27 cellular contexts compared by ENCODE assay signal in the genomic region with DNA sequence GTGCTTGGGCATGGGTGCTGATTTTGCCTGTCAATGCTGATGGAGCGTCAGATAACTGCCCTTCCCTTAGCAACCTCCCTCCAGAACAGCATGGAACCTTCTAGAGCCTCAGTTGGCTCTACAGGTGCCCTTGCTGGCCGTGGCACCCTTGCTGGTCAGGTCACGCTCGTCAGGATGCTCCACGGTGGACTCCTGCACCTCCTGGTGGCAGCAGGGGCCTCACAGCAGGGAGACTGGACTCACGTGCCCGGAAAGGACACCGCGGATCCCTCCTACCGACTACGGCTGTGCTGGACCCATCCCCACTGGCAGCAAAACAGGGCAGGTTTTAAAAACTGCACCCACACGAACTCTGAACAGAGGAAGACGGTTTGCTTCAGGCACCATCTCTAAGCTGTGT.
DNase-seq lines count a peak whose midpoint lies in the region; FAIRE-seq and TF ChIP-seq lines count a peak whose summit lies in the region.
"Had no signal": no experiment of that assay in that cellular context is flagged by ENCODE, and none has a peak within 500 bp of the region (broad histone marks: within the 10 kb centered on the region; RNA-seq: fewer than 3 reads in every experiment).

No MANE protein-coding gene starts in this region.

- no peak overlapping the region for H2AFZ ChIP-seq in neuronal stem cell (ENCODE audit: low read length)
- H2AFZ ChIP-seq: GM23248, hepatocyte had no signal

- no peak overlapping the region for H3K27ac ChIP-seq in neuronal stem cell (replicated peaks; ENCODE audit: low read length)
- H3K27ac ChIP-seq: ascending aorta, gastrocnemius medialis, GM23248, hepatocyte, left ventricle myocardium inferior had no signal

- H4K8ac ChIP-seq in neuronal stem cell (ENCODE audit: low read depth, low read length), result no peak overlapping the region

- POLR2A ChIA-PET in BJ (lab: Charles Lee), result no interaction called here

- H3K4me2 ChIP-seq in neuronal stem cell (ENCODE audit: insufficient read depth, low read length, poor library complexity, severe bottlenecking), result no peak overlapping the region
- H3K4me2 ChIP-seq: hepatocyte had no signal

- H3K9ac ChIP-seq in neuronal stem cell (ENCODE audit: low read depth, low read length, poor library complexity), result no peak overlapping the region
- H3K9ac ChIP-seq: GM23248 had no signal

- peak overlapping the region; percentile 23 for H2AK5ac ChIP-seq in neuronal stem cell (ENCODE audit: low read depth, low read length)

- H3K23ac ChIP-seq in neuronal stem cell (ENCODE audit: low read depth, low read length, poor library complexity), result no peak overlapping the region

- no peak for DNase-seq in BJ (ENCODE audit: low read depth)
- peak; percentile 56 for DNase-seq in HuH-7 (ENCODE audit: low spot score)
- no peak for DNase-seq in bronchial epithelial cell (ENCODE audit: low read depth)
- DNase-seq in neuronal stem cell (ENCODE audit: low spot score), result no peak
- no peak for DNase-seq in central memory CD4-positive, alpha-beta T cell
- no peak for DNase-seq in kidney tubule cell (ENCODE audit: low spot score)
- DNase-seq in NCI-H2171 treated with DMSO at 0.1 percent for 48 hours (lab: John Stamatoyannopoulos, UW), result no peak
- DNase-seq: activated CD4-positive, alpha-beta T cell treated with anti-CD3 and anti-CD28 coated beads, Interleukin-2, amount 50 U/mL, for 48 hours; activated CD8-positive, alpha-beta memory T cell treated with anti-CD3 and anti-CD28 coated beads, Interleukin-2, amount 50 U/mL, for 4 hours; CD4-positive, alpha-beta memory T cell; DMS153; effector CD8-positive, alpha-beta T cell; gastrocnemius medialis; GM23248; left ventricle myocardium inferior; midbrain; naive thymus-derived CD8-positive, alpha-beta T cell; NCI-H1105; NCI-H2029 treated with DMSO at 0.1 percent for 48 hours; NCI-H226; NCI-H748 treated with DMSO at 0.1 percent for 48 hours; retina; stimulated activated CD4-positive, alpha-beta T cell treated with anti-CD3 and anti-CD28 coated beads, Interleukin-4, amount 100 ng/mL, for 24 hours; stimulated activated naive B cell treated with anti-CD40 and anti-IgM and Interleukin-4, amounts not matched to agents 10 μg/mL and 1 μg/mL and 100 μg/mL, for 72 hours had no signal

- CTCF ChIA-PET in BJ (lab: Yijun Ruan, JAX), result no interaction called here

- no peaks in the 10 kb centered on the region for H3K4me1 ChIP-seq in neuronal stem cell (ENCODE audit: control insufficient read depth in 2 of 2, insufficient read depth in 1 of 2, low read depth in 1 of 2, low read length in 2 of 2)
- H3K4me1 ChIP-seq: ascending aorta, gastrocnemius medialis, left ventricle myocardium inferior had no signal

- H3K4ac ChIP-seq in neuronal stem cell (ENCODE audit: low read length), result no peak overlapping the region

- peaks cover 0 to 2% of the 10 kb centered on the region in 2 donors for H3K9me3 ChIP-seq in neuronal stem cell (replicated peaks in 1 of 2; ENCODE audit: control insufficient read depth in 2 of 2, insufficient read depth in 1 of 2, low read depth in 1 of 2, low read length in 2 of 2)
- H3K9me3 ChIP-seq: ascending aorta, gastrocnemius medialis, left ventricle myocardium inferior had no signal

- no peaks in the 10 kb centered on the region for H3K79me1 ChIP-seq in neuronal stem cell (ENCODE audit: low read depth, low read length)

- H3K4me3 ChIP-seq in BJ (ENCODE audit: low read depth, low read length), result no peak overlapping the region
- no peak overlapping the region for H3K4me3 ChIP-seq in bronchial epithelial cell (ENCODE audit: low read depth, low read length)
- peak overlapping the region in 1 of 2 donors; percentile 40 for H3K4me3 ChIP-seq in neuronal stem cell (ENCODE audit: low read length in 2 of 2)
- H3K4me3 ChIP-seq: ascending aorta, gastrocnemius medialis, GM23248, hepatocyte, left ventricle myocardium inferior had no signal

- no peak overlapping the region for H3K14ac ChIP-seq in neuronal stem cell (ENCODE audit: low read length)

- H2BK5ac ChIP-seq in neuronal stem cell (ENCODE audit: low read length), result no peak overlapping the region

- H2BK15ac ChIP-seq in neuronal stem cell (ENCODE audit: low read length), result no peak overlapping the region

- no peak overlapping the region for H3K18ac ChIP-seq in neuronal stem cell (ENCODE audit: low read length)

- H2BK12ac ChIP-seq in neuronal stem cell (ENCODE audit: low read length), result no peak overlapping the region

- no peaks in the 10 kb centered on the region for H3K36me3 ChIP-seq in BJ (ENCODE audit: control insufficient read depth, insufficient read depth, low read length)
- no peaks in the 10 kb centered on the region for H3K36me3 ChIP-seq in bronchial epithelial cell (ENCODE audit: control insufficient read depth, insufficient read depth, low read length)
- H3K36me3 ChIP-seq in neuronal stem cell (replicated peaks in 1 of 2; ENCODE audit: control insufficient read depth in 2 of 2, insufficient read depth in 2 of 2, low read length in 2 of 2), result no peaks in the 10 kb centered on the region
- H3K36me3 ChIP-seq: left ventricle myocardium inferior had no signal

- FAIRE-seq in bronchial epithelial cell (lab: Jason Lieb, UNC), result no peak
- FAIRE-seq: urothelium cell line had no signal

- TF ChIP-seq CTCF in BJ (IDR thresholded peaks at IDR 0.05; ENCODE audit: insufficient read depth, low read depth, low read length) (peak; percentile 15; the same call in 1 of the 2 replicates), bronchial epithelial cell (IDR thresholded peaks at IDR 0.05; ENCODE audit: insufficient read depth, low read length, severe bottlenecking) (peak; percentile 7)

- H2BK120ac ChIP-seq in neuronal stem cell (ENCODE audit: low read depth, low read length), result no peak overlapping the region

- no CpG with 5 or more reads among the region's 13 CpGs for WGBS in neuronal stem cell (ENCODE audit: extremely low coverage in 2 of 2, insufficient read length in 2 of 2, insufficient replicate concordance in 1 of 2), 2 donors

- H3K27me3 ChIP-seq in BJ (ENCODE audit: control insufficient read depth, insufficient read depth, low read length) (peaks cover 6% of the 10 kb centered on the region), bronchial epithelial cell (ENCODE audit: control insufficient read depth, insufficient read depth, low read length) (peaks cover 2% of the 10 kb centered on the region), neuronal stem cell (ENCODE audit: control insufficient read depth in 3 of 3, insufficient read depth in 3 of 3, low read depth in 1 of 3, low read length in 3 of 3) (peaks cover 0 to 21% (median 0%) of the 10 kb centered on the region in 3 experiments)
- H3K27me3 ChIP-seq: ascending aorta, gastrocnemius medialis, hepatocyte had no signal

- H4K91ac ChIP-seq in neuronal stem cell (ENCODE audit: low read depth, low read length, poor library complexity), result no peak overlapping the region
